Comparison of ENCODE assay signal across 26 cellular contexts in genomic region chr4:14025093-14025492, GRCh38.
"Had no signal": no experiment of that assay in that cellular context is flagged by ENCODE, and none has a peak within 500 bp of the region (broad histone marks: within the 10 kb centered on the region; RNA-seq: fewer than 3 reads in every experiment).

No MANE protein-coding gene starts in this region.

- H3K4me3 ChIP-seq: ascending aorta, Peyer's patch, SJSA1 had no signal

- H3K36me3 ChIP-seq: ascending aorta, Peyer's patch, SJSA1 had no signal

- ATAC-seq: activated CD8-positive, alpha-beta T cell treated with anti-CD3 and anti-CD28 coated beads for 36 hours; activated naive CD8-positive, alpha-beta T cell treated with anti-CD3 and anti-CD28 coated beads, Interleukin-2, amount 50 U/mL, for 24 hours; PC-3 had no signal

- DNase-seq: activated CD4-positive, alpha-beta T cell treated with anti-CD3 and anti-CD28 coated beads, Interleukin-2, amount 10 ng/mL, durations not matched to agents 24 days and 14 days; activated CD4-positive, alpha-beta T cell treated with anti-CD3 and anti-CD28 coated beads, Interleukin-2, amount 50 U/mL, for 4 hours; activated CD8-positive, alpha-beta T cell treated with anti-CD3 and anti-CD28 coated beads for 36 hours; activated gamma-delta T cell treated with Interleukin-2 at 50 U/mL for 16 hours; activated naive CD4-positive, alpha-beta T cell treated with anti-CD3 and anti-CD28 coated beads, Interleukin-2, amount 10 ng/mL, durations not matched to agents 7 days and 5 days; activated naive CD8-positive, alpha-beta T cell treated with anti-CD3 and anti-CD28 coated beads, Interleukin-2, amount 50 U/mL, for 24 hours; activated T-cell treated with anti-CD3 and anti-CD28 coated beads, Interleukin-2, amount 50 U/mL, for 24 hours; Kasumi-1; KG1; MM.1S; MV-4-11; NCI-H1092; NCI-H1436 treated with DMSO at 0.1 percent for 48 hours; NCI-H1694 treated with DMSO at 0.1 percent for 48 hours; NCI-H2029; NCI-H510A; NCI-H526; NCI-H748 treated with DMSO at 0.1 percent for 48 hours; NK-92 treated with Interleukin-12 subunit alpha and Interleukin-12 subunit beta, amount 100 ng/mL, for 24 hours; PC-3; Peyer's patch; RPMI8226; SHP77 treated with DMSO at 0.1 percent for 48 hours; T1000 had no signal

- H3K4me1 ChIP-seq: ascending aorta, Peyer's patch, SJSA1 had no signal

- H3K9me3 ChIP-seq: ascending aorta, Peyer's patch, SJSA1 had no signal

- H3K27ac ChIP-seq: ascending aorta, Peyer's patch, SJSA1 had no signal

- H3K27me3 ChIP-seq: ascending aorta, Peyer's patch, SJSA1 had no signal
